8 cellular contexts compared by ENCODE assay signal in genomic region chr12:56688129-56688845, GRCh38. TPM values are rescaled to one million over a fixed set of nuclear protein-coding genes. Genes with fewer than 3 reads are reported as not detected.
DNase-seq lines count a peak whose midpoint lies in the region; ATAC-seq and TF ChIP-seq lines count a peak whose summit lies in the region.

Gene PTGES3 (minus strand): TSS chr12:56688284. CDS start chr12:56687999, 285 bp downstream.

- DNase-seq in GM13976 (ENCODE audit: low spot score) = peak; percentile 98
- DNase-seq in NCI-H146 treated with DMSO at 0.1 percent for 48 hours (lab: John Stamatoyannopoulos, UW; ENCODE audit: unreplicated experiment) = peak; percentile 97
- peak; percentile 94 for DNase-seq in amniotic epithelial cell (ENCODE audit: low read depth)
- DNase-seq in left cardiac atrium = peak; percentile 98
- DNase-seq in progenitor cell of endocrine pancreas (ENCODE audit: low spot score, unreplicated experiment) = peak; percentile 96
- peak; percentile 99 for DNase-seq in ureter (ENCODE audit: low spot score)

- H3K36me3 Mint-ChIP-seq in progenitor cell of endocrine pancreas (ENCODE audit: insufficient read depth) = peaks cover 13% of the 10 kb centered on the region

- H3K9me3 Mint-ChIP-seq in progenitor cell of endocrine pancreas (ENCODE audit: low read depth) = no peaks in the 10 kb centered on the region

- in situ Hi-C loops in GM13976 (cut with MboI; ENCODE audit: low sequenced_read_pairs, unreplicated experiment) = no loop called here

- H3K4me1 Mint-ChIP-seq in progenitor cell of endocrine pancreas (ENCODE audit: low read depth) = peaks cover 20% of the 10 kb centered on the region

- ATAC-seq in HG02870 (IDR thresholded peaks at IDR 0.05; ENCODE audit: unreplicated experiment) = peak; percentile 62
- peak; percentile 94 to 95 for ATAC-seq in left cardiac atrium

- no peaks in the 10 kb centered on the region for H3K27me3 Mint-ChIP-seq in progenitor cell of endocrine pancreas

- H3K4me3 Mint-ChIP-seq in progenitor cell of endocrine pancreas (ENCODE audit: low read depth) = peak within 1 kb of the TSS; percentile 96

- H3K27ac Mint-ChIP-seq in progenitor cell of endocrine pancreas = peak within 1 kb of the TSS; percentile 99

- TF ChIP-seq CTCF in GM13976 (IDR thresholded peaks at IDR 0.05; ENCODE audit: borderline replicate concordance, control extremely low read depth, extremely low read depth, insufficient read depth, missing control alignments) = no peak
- no peak for TF ChIP-seq CTCF in progenitor cell of endocrine pancreas (IDR thresholded peaks at IDR 0.05; ENCODE audit: unreplicated experiment)

- intact Hi-C loops in T-helper 1 cell treated with Interleukin-12 subunit alpha and Interleukin-12 subunit beta and Interleukin-4 antibody, amounts not matched to agents 30 ng/mL and 1 ng/mL, for 36 hours (cut with micrococcal nuclease) = loop anchor here (1.0 to 5.0 kb wide), 24 partner anchors 37 to 1054 kb away; partner anchors contain the start of genes ARHGAP9, BAZ2A, DDIT3 and DNAJC14
- intact Hi-C loops in left cardiac atrium (cut with DNase I) = no loop called here

RNA-seq across cellular contexts. Expression of gene PTGES3, which starts in this region (rescaled TPM):
- 190 and 195 TPM in 2 replicates for total RNA-seq in T-helper 1 cell treated with Interleukin-12 subunit alpha and Interleukin-12 subunit beta and Interleukin-4 antibody, amounts not matched to agents 30 ng/mL and 1 ng/mL, for 36 hours
- 100 to 1,000 TPM; 126 to 138 TPM for total RNA-seq in left cardiac atrium
- 231 and 234 TPM in 2 replicates for total RNA-seq in progenitor cell of endocrine pancreas
- total RNA-seq in ureter = 212 TPM

Comparison
In these comparisons a context has a peak if more than half of its experiments do, and no peak if none do; other contexts are left out.
1. Peak in every context shown above with its lines: DNase-seq and ATAC-seq.